ENCODE assay signal across 17 cellular contexts in the genomic region with DNA sequence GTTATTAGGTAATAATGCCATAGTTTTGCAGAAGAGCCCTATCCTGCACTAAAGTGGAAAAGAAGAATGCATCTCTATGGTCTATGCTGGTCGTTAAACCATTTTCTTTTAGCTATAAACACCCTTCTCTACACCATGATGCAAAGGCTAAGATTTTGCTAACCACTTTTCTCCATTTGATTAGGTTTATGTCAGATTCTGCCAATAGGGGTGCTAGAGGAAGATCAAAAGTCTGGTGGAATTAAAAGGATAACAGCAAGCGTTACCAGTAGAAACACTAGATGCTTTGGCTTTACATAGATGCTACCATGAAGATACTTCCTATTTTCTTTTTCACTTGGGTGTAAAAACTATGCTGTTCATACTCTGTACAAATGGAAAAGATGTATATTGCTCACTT.
"Had no signal": no experiment of that assay in that cellular context is flagged by ENCODE, and none has a peak within 500 bp of the region (broad histone marks: within the 10 kb centered on the region; RNA-seq: fewer than 3 reads in every experiment).

No MANE protein-coding gene starts in this region.

- H3K4me3 Mint-ChIP-seq: activated CD4-positive, alpha-beta memory T cell treated with anti-CD3 and anti-CD28 coated beads, Interleukin-2, amount 10 ng/mL, durations not matched to agents 7 days and 5 days; activated CD4-positive, alpha-beta T cell treated with anti-CD3 and anti-CD28 coated beads for 36 hours; activated T-cell treated with anti-CD3 and anti-CD28 coated beads, Interleukin-2, amount 50 U/mL, for 72 hours; nephron had no signal

- H3K27me3 Mint-ChIP-seq: activated CD4-positive, alpha-beta memory T cell treated with anti-CD3 and anti-CD28 coated beads, Interleukin-2, amount 10 ng/mL, durations not matched to agents 7 days and 5 days had no signal

- FAIRE-seq: keratinocyte had no signal

- H3K4me1 ChIP-seq: transverse colon had no signal

- H3K9me3 Mint-ChIP-seq: nephron had no signal

- H3K27ac ChIP-seq: left ventricle myocardium inferior, transverse colon, WERI-Rb-1 had no signal

- H3K27me3 ChIP-seq: transverse colon had no signal

- ATAC-seq: activated CD4-positive, alpha-beta T cell treated with anti-CD3 and anti-CD28 coated beads for 36 hours; activated T-cell treated with anti-CD3 and anti-CD28 coated beads, Interleukin-2, amount 50 U/mL, for 72 hours had no signal

- H3K36me3 ChIP-seq: left ventricle myocardium inferior, transverse colon, WERI-Rb-1 had no signal

- H3K27ac Mint-ChIP-seq: activated CD4-positive, alpha-beta memory T cell treated with anti-CD3 and anti-CD28 coated beads, Interleukin-2, amount 10 ng/mL, durations not matched to agents 7 days and 5 days; activated CD4-positive, alpha-beta T cell treated with anti-CD3 and anti-CD28 coated beads for 36 hours; activated T-cell treated with anti-CD3 and anti-CD28 coated beads, Interleukin-2, amount 50 U/mL, for 72 hours; nephron had no signal

- DNase-seq: activated CD4-positive, alpha-beta memory T cell treated with anti-CD3 and anti-CD28 coated beads, Interleukin-2, amount 10 ng/mL, durations not matched to agents 7 days and 5 days; activated CD4-positive, alpha-beta T cell treated with anti-CD3 and anti-CD28 coated beads for 36 hours; activated CD8-positive, alpha-beta memory T cell treated with anti-CD3 and anti-CD28 coated beads, Interleukin-2, amount 50 U/mL, for 4 hours; activated gamma-delta T cell treated with Interleukin-2 at 50 U/mL for 16 hours; activated T-cell treated with anti-CD3 and anti-CD28 coated beads, Interleukin-2, amount 50 U/mL, for 72 hours; aorta; cortex of kidney; effector CD8-positive, alpha-beta T cell; left ventricle myocardium inferior; mesenchymal stem cell; stimulated activated CD4-positive, alpha-beta T cell treated with anti-CD3 and anti-CD28 coated beads, Interleukin-12 subunit alpha, Interleukin-12 subunit beta, amount 100 ng/mL, for 4 hours; stimulated activated naive CD4-positive, alpha-beta T cell; substantia nigra; transverse colon; WERI-Rb-1 had no signal

- H3K4me1 Mint-ChIP-seq: activated CD4-positive, alpha-beta memory T cell treated with anti-CD3 and anti-CD28 coated beads, Interleukin-2, amount 10 ng/mL, durations not matched to agents 7 days and 5 days; activated CD4-positive, alpha-beta T cell treated with anti-CD3 and anti-CD28 coated beads for 36 hours had no signal

- H3K9me3 ChIP-seq: transverse colon had no signal

- H3K4me3 ChIP-seq: left ventricle myocardium inferior, transverse colon had no signal
